23 cellular contexts compared by ENCODE assay signal in genomic region chr6:168734523-168734922, GRCh38.
DNase-seq lines count a peak whose midpoint lies in the region; ATAC-seq, FAIRE-seq and TF ChIP-seq lines count a peak whose summit lies in the region.
"Had no signal": no experiment of that assay in that cellular context is flagged by ENCODE, and none has a peak within 500 bp of the region (broad histone marks: within the 10 kb centered on the region; RNA-seq: fewer than 3 reads in every experiment).

No MANE protein-coding gene starts in this region.

- 66 to 83% methylated on average over 4 to 5 of the region's 5 CpGs for WGBS in gastroesophageal sphincter (ENCODE audit: low coverage in 1 of 2), 2 donors

- TF ChIP-seq EP300 in gastroesophageal sphincter (IDR thresholded peaks at IDR 0.05): no peak

- DNase-seq in NCI-H2171 treated with DMSO at 0.1 percent for 48 hours (lab: John Stamatoyannopoulos, UW) (peak; percentile 43), NCI-H2171 (lab: John Stamatoyannopoulos, UW) (no peak), NCI-H187 treated with DMSO at 0.1 percent for 48 hours (lab: John Stamatoyannopoulos, UW) (peak; percentile 46), NCI-H510A treated with DMSO at 0.1 percent for 48 hours (lab: John Stamatoyannopoulos, UW) (peak; percentile 47), GM12891 (ENCODE audit: insufficient read length, low spot score) (no peak)
- DNase-seq: Calu3; CD8-positive, alpha-beta memory T cell; GM23248; MG63; NCI-H1048; NCI-H1436 treated with DMSO at 0.1 percent for 48 hours; NCI-H82; OCI-M1; T-helper 9 cell had no signal

- no peak overlapping the region for H3K4me3 ChIP-seq in gastroesophageal sphincter
- H3K4me3 ChIP-seq: GM23248, HAP-1, K562, MG63 had no signal

- no peak for FAIRE-seq in GM12891 (lab: Jason Lieb, UNC)
- FAIRE-seq: A204.1, HepG2, K562, RCC 7860 had no signal

- no peaks in the 10 kb centered on the region for H3K27me3 ChIP-seq in gastroesophageal sphincter
- H3K27me3 ChIP-seq: MG63 had no signal

- peaks cover 0 to 12% (median 2%) of the 10 kb centered on the region in 3 donors for H3K4me1 ChIP-seq in gastroesophageal sphincter
- H3K4me1 ChIP-seq: HAP-1 had no signal

- H3K27ac ChIP-seq in gastroesophageal sphincter: no peak overlapping the region
- H3K27ac ChIP-seq: C4-2B, GM23248, HL-60 had no signal

- ATAC-seq in gastroesophageal sphincter: peak; percentile 25
- no peak for ATAC-seq in HG02642 (IDR thresholded peaks at IDR 0.05; ENCODE audit: poor library complexity, unreplicated experiment)
- ATAC-seq: HepG2, K562 had no signal

- TF ChIP-seq POLR2A in gastroesophageal sphincter (IDR thresholded peaks at IDR 0.05) (no peak), GM12891 (IDR thresholded peaks at IDR 0.05; ENCODE audit: low read depth, low read length) (no peak)

- H3K36me3 ChIP-seq in gastroesophageal sphincter: no peaks in the 10 kb centered on the region
- H3K36me3 ChIP-seq: HAP-1, MG63 had no signal

- TF ChIP-seq CTCF in gastroesophageal sphincter (IDR thresholded peaks at IDR 0.05): no peak

- peaks cover 0 to 13% (median 0%) of the 10 kb centered on the region in 3 donors for H3K9me3 ChIP-seq in gastroesophageal sphincter
- H3K9me3 ChIP-seq: HAP-1, MG63 had no signal

TF ChIP-seq in GM12891, 5 proteins besides CTCF, POLR2A, EP300 and RAD21:
- no peak for TF ChIP-seq POU2F2 (IDR thresholded peaks at IDR 0.05; ENCODE audit: low read depth, low read length)
- no peak for TF ChIP-seq POLR2AphosphoS5 (IDR thresholded peaks at IDR 0.05; ENCODE audit: low read depth, low read length)
- TF ChIP-seq PAX5 (IDR thresholded peaks at IDR 0.05; ENCODE audit: insufficient read depth, low read length, severe bottlenecking): no peak
- TF ChIP-seq TAF1 (IDR thresholded peaks at IDR 0.05; ENCODE audit: low read depth, low read length): no peak
- TF ChIP-seq SPI1 (IDR thresholded peaks at IDR 0.05; ENCODE audit: low read depth, low read length): no peak

Comparison
In these comparisons a context has a peak if more than half of its experiments do, and no peak if none do; other contexts are left out.
1. DNase-seq: peak in NCI-H2171 treated with DMSO at 0.1 percent for 48 hours (single experiment), NCI-H187 treated with DMSO at 0.1 percent for 48 hours (single experiment) and NCI-H510A treated with DMSO at 0.1 percent for 48 hours (single experiment); none in NCI-H2171 (single experiment) and GM12891 (single experiment).